In genomic region chr3:46998121-46998851, GRCh38 we compare ENCODE assay signal across 1 cellular context.
TF ChIP-seq lines count a peak whose summit lies in the region.

No MANE protein-coding gene starts in this region.

TF ChIP-seq in neural cell, 6 proteins besides CTCF, POLR2A, EP300 and RAD21 (continued from another document):
- TF ChIP-seq, protein P1, sequence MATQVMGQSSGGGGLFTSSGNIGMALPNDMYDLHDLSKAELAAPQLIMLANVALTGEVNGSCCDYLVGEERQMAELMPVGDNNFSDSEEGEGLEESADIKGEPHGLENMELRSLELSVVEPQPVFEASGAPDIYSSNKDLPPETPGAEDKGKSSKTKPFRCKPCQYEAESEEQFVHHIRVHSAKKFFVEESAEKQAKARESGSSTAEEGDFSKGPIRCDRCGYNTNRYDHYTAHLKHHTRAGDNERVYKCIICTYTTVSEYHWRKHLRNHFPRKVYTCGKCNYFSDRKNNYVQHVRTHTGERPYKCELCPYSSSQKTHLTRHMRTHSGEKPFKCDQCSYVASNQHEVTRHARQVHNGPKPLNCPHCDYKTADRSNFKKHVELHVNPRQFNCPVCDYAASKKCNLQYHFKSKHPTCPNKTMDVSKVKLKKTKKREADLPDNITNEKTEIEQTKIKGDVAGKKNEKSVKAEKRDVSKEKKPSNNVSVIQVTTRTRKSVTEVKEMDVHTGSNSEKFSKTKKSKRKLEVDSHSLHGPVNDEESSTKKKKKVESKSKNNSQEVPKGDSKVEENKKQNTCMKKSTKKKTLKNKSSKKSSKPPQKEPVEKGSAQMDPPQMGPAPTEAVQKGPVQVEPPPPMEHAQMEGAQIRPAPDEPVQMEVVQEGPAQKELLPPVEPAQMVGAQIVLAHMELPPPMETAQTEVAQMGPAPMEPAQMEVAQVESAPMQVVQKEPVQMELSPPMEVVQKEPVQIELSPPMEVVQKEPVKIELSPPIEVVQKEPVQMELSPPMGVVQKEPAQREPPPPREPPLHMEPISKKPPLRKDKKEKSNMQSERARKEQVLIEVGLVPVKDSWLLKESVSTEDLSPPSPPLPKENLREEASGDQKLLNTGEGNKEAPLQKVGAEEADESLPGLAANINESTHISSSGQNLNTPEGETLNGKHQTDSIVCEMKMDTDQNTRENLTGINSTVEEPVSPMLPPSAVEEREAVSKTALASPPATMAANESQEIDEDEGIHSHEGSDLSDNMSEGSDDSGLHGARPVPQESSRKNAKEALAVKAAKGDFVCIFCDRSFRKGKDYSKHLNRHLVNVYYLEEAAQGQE (IDR thresholded peaks at IDR 0.05; ENCODE audit: borderline replicate concordance): no peak
- TF ChIP-seq POLR2AphosphoS5 (IDR thresholded peaks at IDR 0.05): no peak
